In genomic region chr6:12332750-12333079, GRCh38 we compare ENCODE assay signal across 2 cellular contexts. TPM values are rescaled to one million over a fixed set of nuclear protein-coding genes. Genes with fewer than 3 reads are reported as not detected.
"Had no signal": no experiment of that assay in that cellular context is flagged by ENCODE, and none has a peak within 500 bp of the region (broad histone marks: within the 10 kb centered on the region; RNA-seq: fewer than 3 reads in every experiment).

No MANE protein-coding gene starts in this region.

RNA-seq across cellular contexts. Expression of gene EDN1, which starts 42.6 kb away (rescaled TPM):
- total RNA-seq: K562 had no signal
- polyA plus RNA-seq: IgD-negative memory B cell had no signal
